8 cellular contexts compared by ENCODE assay signal in genomic region chr20:10674684-10675455, GRCh38. TPM values are rescaled to one million over a fixed set of nuclear protein-coding genes. Genes with fewer than 3 reads are reported as not detected.
A peak's percentile ranks its signal among the peaks of the same experiment; 100 is the strongest.
DNase-seq lines count a peak whose midpoint lies in the region; ATAC-seq and TF ChIP-seq lines count a peak whose summit lies in the region.

No MANE protein-coding gene starts in this region.

- H3K4me3 ChIP-seq in gastroesophageal sphincter = peak overlapping the region; percentile 58 to 89

- H3K9me3 Mint-ChIP-seq in activated T-cell treated with anti-CD3 and anti-CD28 coated beads, Interleukin-2, amount 50 U/mL, for 72 hours = no peaks in the 10 kb centered on the region
- no peaks in the 10 kb centered on the region for H3K9me3 Mint-ChIP-seq in neural crest cell

- no peak for TF ChIP-seq POLR2A in gastroesophageal sphincter (IDR thresholded peaks at IDR 0.05)

- peaks cover 72% of the 10 kb centered on the region for H3K27me3 Mint-ChIP-seq in activated T-cell treated with anti-CD3 and anti-CD28 coated beads, Interleukin-2, amount 50 U/mL, for 72 hours (ENCODE audit: low read depth)
- H3K27me3 Mint-ChIP-seq in neural crest cell (ENCODE audit: low read depth) = no peaks in the 10 kb centered on the region

- H3K27ac ChIP-seq in gastroesophageal sphincter = peak overlapping the region; percentile 80 to 99 (median 96)

- TF ChIP-seq EP300 in gastroesophageal sphincter (IDR thresholded peaks at IDR 0.05) = no peak

- peaks cover 8% of the 10 kb centered on the region for H3K27me3 ChIP-seq in gastroesophageal sphincter

- H3K36me3 Mint-ChIP-seq in activated T-cell treated with anti-CD3 and anti-CD28 coated beads, Interleukin-2, amount 50 U/mL, for 72 hours (ENCODE audit: insufficient read depth in 2 of 2) = no peaks in the 10 kb centered on the region
- H3K36me3 Mint-ChIP-seq in neural crest cell (ENCODE audit: low read depth) = no peaks in the 10 kb centered on the region

- H3K36me3 ChIP-seq in gastroesophageal sphincter = no peaks in the 10 kb centered on the region

- no peak overlapping the region for H3K27ac Mint-ChIP-seq in activated T-cell treated with anti-CD3 and anti-CD28 coated beads, Interleukin-2, amount 50 U/mL, for 72 hours
- no peak overlapping the region for H3K27ac Mint-ChIP-seq in neural crest cell (ENCODE audit: unreplicated experiment)

- no peaks in the 10 kb centered on the region for H3K9me3 ChIP-seq in gastroesophageal sphincter

- peak; percentile 70 to 87 (median 85) for TF ChIP-seq CTCF in gastroesophageal sphincter (IDR thresholded peaks at IDR 0.05)
- peak; percentile 84 for TF ChIP-seq CTCF in neural crest cell (conservative IDR thresholded peaks at IDR 0.05)

- peaks cover 0 to 47% (median 0%) of the 10 kb centered on the region in 3 donors for H3K4me1 ChIP-seq in gastroesophageal sphincter

- 5 to 21% methylated on average over 3 to 5 of the region's 38 CpGs for WGBS in gastroesophageal sphincter (ENCODE audit: low coverage in 1 of 2), 2 donors

- DNase-seq in D341Med (ENCODE audit: low spot score) (peak; percentile 87), NCI-H524 treated with DMSO at 0.1 percent for 48 hours (lab: John Stamatoyannopoulos, UW) (peak; percentile 29), neural crest cell (ENCODE audit: low read depth, low spot score) (peak; percentile 80), putamen (ENCODE audit: low spot score) (no peak)
- peak; percentile 69 to 71 for DNase-seq in activated T-cell treated with anti-CD3 and anti-CD28 coated beads, Interleukin-2, amount 50 U/mL, for 72 hours

- peak; percentile 40 for ATAC-seq in GM19372 (IDR thresholded peaks at IDR 0.05; ENCODE audit: low read depth, unreplicated experiment)
- ATAC-seq in HG03378 (IDR thresholded peaks at IDR 0.05; ENCODE audit: unreplicated experiment) = peak; percentile 39
- peak; percentile 43 to 50 for ATAC-seq in activated T-cell treated with anti-CD3 and anti-CD28 coated beads, Interleukin-2, amount 50 U/mL, for 72 hours (replicated peaks in 1 of 2)
- peak; percentile 60 for ATAC-seq in gastroesophageal sphincter

- peak overlapping the region; percentile 63 to 64 for H3K4me3 Mint-ChIP-seq in activated T-cell treated with anti-CD3 and anti-CD28 coated beads, Interleukin-2, amount 50 U/mL, for 72 hours
- peak overlapping the region; percentile 90 for H3K4me3 Mint-ChIP-seq in neural crest cell

- peaks cover 30% of the 10 kb centered on the region for H3K4me1 Mint-ChIP-seq in activated T-cell treated with anti-CD3 and anti-CD28 coated beads, Interleukin-2, amount 50 U/mL, for 72 hours (ENCODE audit: low read depth)
- peaks cover 34% of the 10 kb centered on the region for H3K4me1 Mint-ChIP-seq in neural crest cell

RNA-seq across cellular contexts. Expression of gene JAG1, which starts 1.1 kb away (rescaled TPM):
- 1 to 10 TPM; 1.0 to 1.2 TPM for total RNA-seq in activated T-cell treated with anti-CD3 and anti-CD28 coated beads, Interleukin-2, amount 50 U/mL, for 72 hours
- total RNA-seq in gastroesophageal sphincter (10 to 100 TPM; 34.3 to 81.9 (median 45.7) TPM), neural crest cell (67.7 and 70.3 TPM in 2 replicates)

Comparison
In these comparisons a context has a peak if more than half of its experiments do, and no peak if none do; other contexts are left out.
1. RNA of gene JAG1, which starts 1.1 kb away (total RNA-seq): 67.7 to 70.3 TPM in neural crest cell and 34.3 to 81.9 TPM in gastroesophageal sphincter; 1.0 to 1.2 TPM in activated T-cell treated with anti-CD3 and anti-CD28 coated beads, Interleukin-2, amount 50 U/mL, for 72 hours; every median in the first group is over 10 times any median in the second.
2. Peak in every context shown above with its lines, with median percentiles within 50 percentile points of each other: ATAC-seq.